ENCODE assay signal across 1 cellular context in genomic region chrX:49199315-49199595, GRCh38.
TF ChIP-seq lines count a peak whose summit lies in the region.

No MANE protein-coding gene starts in this region.

TF ChIP-seq in A549, 52 proteins besides CTCF, POLR2A, EP300 and RAD21 (continued from another document):
- TF ChIP-seq CBX2 (IDR thresholded peaks at IDR 0.05; ENCODE audit: borderline replicate concordance, low read depth): no peak
- no peak for TF ChIP-seq MAZ (IDR thresholded peaks at IDR 0.05; ENCODE audit: borderline replicate concordance, low read depth, low read length)
